ENCODE assay signal across 25 cellular contexts in the genomic region with DNA sequence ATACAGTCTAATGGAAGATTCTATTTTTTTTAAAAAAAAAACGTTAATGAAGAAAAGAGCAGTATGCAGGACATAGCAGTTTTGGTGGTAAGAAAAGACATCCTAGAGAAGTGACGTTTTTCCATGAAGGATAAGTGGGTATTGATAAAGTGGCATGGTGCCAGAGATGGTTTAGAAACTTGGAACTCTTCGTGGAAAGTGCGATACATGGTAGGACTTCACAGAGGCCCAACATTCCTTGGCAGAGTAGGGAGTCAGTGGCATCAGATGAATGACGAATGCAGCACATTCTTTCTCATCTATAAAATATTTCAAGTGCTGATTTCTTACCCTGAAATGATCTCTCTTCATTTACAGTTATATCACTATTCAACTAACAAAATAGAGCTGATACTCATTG.
"Had no signal": no experiment of that assay in that cellular context is flagged by ENCODE, and none has a peak within 500 bp of the region (broad histone marks: within the 10 kb centered on the region; RNA-seq: fewer than 3 reads in every experiment).

No MANE protein-coding gene starts in this region.

- H3K27ac ChIP-seq: ascending aorta, esophagus muscularis mucosa, VCaP had no signal

- H3K4me1 ChIP-seq: ascending aorta, esophagus muscularis mucosa had no signal

- H3K9me3 ChIP-seq: ascending aorta, esophagus muscularis mucosa had no signal

- H3K36me3 ChIP-seq: ascending aorta, esophagus muscularis mucosa had no signal

- DNase-seq: activated CD4-positive, alpha-beta memory T cell treated with anti-CD3 and anti-CD28 coated beads, Interleukin-2, amount 10 ng/mL, durations not matched to agents 7 days and 5 days; activated CD4-positive, alpha-beta T cell treated with anti-CD3 and anti-CD28 coated beads for 1 hour; activated CD4-positive, alpha-beta T cell treated with anti-CD3 and anti-CD28 coated beads for 4 hours; activated CD4-positive, alpha-beta T cell treated with anti-CD3 and anti-CD28 coated beads, Interleukin-2, amount 10 ng/mL, durations not matched to agents 7 days and 5 days; activated CD4-positive, alpha-beta T cell treated with anti-CD3 and anti-CD28 coated beads, Interleukin-2, amount 50 U/mL, for 4 hours; activated CD8-positive, alpha-beta memory T cell treated with anti-CD3 and anti-CD28 coated beads, Interleukin-2, amount 50 U/mL, for 48 hours; activated gamma-delta T cell; activated naive CD4-positive, alpha-beta T cell; activated naive CD4-positive, alpha-beta T cell treated with anti-CD3 and anti-CD28 coated beads, Interleukin-2, amount 10 ng/mL, durations not matched to agents 7 days and 5 days; activated naive CD8-positive, alpha-beta T cell treated with anti-CD3 and anti-CD28 coated beads, Interleukin-2, amount 10 ng/mL, durations not matched to agents 7 days and 5 days; activated T-cell treated with anti-CD3 and anti-CD28 coated beads for 4 hours; activated T-cell treated with anti-CD3 and anti-CD28 coated beads, Interleukin-2, amount 50 U/mL, for 24 hours; activated T-cell treated with anti-CD3 and anti-CD28 coated beads, Interleukin-2, amount 50 U/mL, for 72 hours; caudate nucleus; cortex of kidney; dermis blood vessel endothelial cell; effector CD4-positive, alpha-beta T cell; effector memory CD8-positive, alpha-beta T cell; erythroblast; foreskin fibroblast; head of caudate nucleus; T-helper 2 cell had no signal

- H3K27me3 ChIP-seq: ascending aorta, esophagus muscularis mucosa had no signal

- H3K4me3 ChIP-seq: ascending aorta, esophagus muscularis mucosa had no signal
